22 cellular contexts compared by ENCODE assay signal in genomic region chr22:29661355-29661754, GRCh38. TPM values are rescaled to one million over a fixed set of nuclear protein-coding genes. Genes with fewer than 3 reads are reported as not detected.
DNase-seq lines count a peak whose midpoint lies in the region; ATAC-seq, FAIRE-seq and TF ChIP-seq lines count a peak whose summit lies in the region.
"Had no signal": no experiment of that assay in that cellular context is flagged by ENCODE, and none has a peak within 500 bp of the region (broad histone marks: within the 10 kb centered on the region; RNA-seq: fewer than 3 reads in every experiment).

No MANE protein-coding gene starts in this region.

- no peaks in the 10 kb centered on the region for H3K27me3 Mint-ChIP-seq in astrocyte (ENCODE audit: low read depth, unreplicated experiment)

- H3K9me3 Mint-ChIP-seq in astrocyte (ENCODE audit: unreplicated experiment): no peaks in the 10 kb centered on the region

- H3K36me3 ChIP-seq in astrocyte (ENCODE audit: insufficient read depth, low read length) (peaks cover 52% of the 10 kb centered on the region), pancreas (peaks cover 0 to 32% (median 16%) of the 10 kb centered on the region in 3 donors)
- H3K36me3 ChIP-seq: uterus had no signal

- no peak overlapping the region for H3K27ac Mint-ChIP-seq in astrocyte (ENCODE audit: unreplicated experiment)

- FAIRE-seq in astrocyte (lab: Jason Lieb, UNC) (no peak), pancreas (lab: Jason Lieb, UNC) (no peak)

- no peak overlapping the region for H3K9ac ChIP-seq in astrocyte (ENCODE audit: low read length)

- peaks cover 14% of the 10 kb centered on the region for H3K36me3 Mint-ChIP-seq in astrocyte (ENCODE audit: low read depth, unreplicated experiment)

- H3K27me3 ChIP-seq in astrocyte (ENCODE audit: insufficient read depth, low read length) (no peaks in the 10 kb centered on the region), pancreas (no peaks in the 10 kb centered on the region)
- H3K27me3 ChIP-seq: right atrium auricular region, stomach, uterus had no signal

- H3K27ac ChIP-seq in astrocyte (ENCODE audit: low read depth, low read length) (peak overlapping the region; percentile 36), pancreas (no peak overlapping the region)
- H3K27ac ChIP-seq: right atrium auricular region, stomach, uterus had no signal

- H3K4me1 ChIP-seq in astrocyte (ENCODE audit: insufficient read depth, low read length) (peaks cover 16% of the 10 kb centered on the region), pancreas (no peaks in the 10 kb centered on the region)
- H3K4me1 ChIP-seq: right atrium auricular region, uterus had no signal

- no peak overlapping the region for H3K4me3 ChIP-seq in astrocyte (ENCODE audit: insufficient read depth, low read depth, low read length)
- H3K4me3 ChIP-seq in fibroblast of mammary gland (ENCODE audit: control insufficient read depth, low read depth, low read length): no peak overlapping the region
- H3K4me3 ChIP-seq in pancreas: no peak overlapping the region
- H3K4me3 ChIP-seq: right atrium auricular region, stomach, uterus had no signal

- intact Hi-C loops in pancreas (cut with DNase I): no loop called here

- H2AFZ ChIP-seq in astrocyte (ENCODE audit: low read depth, low read length): no peak overlapping the region

- no peaks in the 10 kb centered on the region for H3K9me3 ChIP-seq in astrocyte (ENCODE audit: insufficient read depth, low read depth, low read length)
- H3K9me3 ChIP-seq in pancreas: no peaks in the 10 kb centered on the region
- H3K9me3 ChIP-seq: right atrium auricular region, stomach, uterus had no signal

- TF ChIP-seq CTCF in astrocyte (IDR thresholded peaks at IDR 0.05; ENCODE audit: insufficient read depth, low read depth, low read length) (no peak), fibroblast of mammary gland (conservative IDR thresholded peaks at IDR 0.05; ENCODE audit: control insufficient read depth, insufficient read depth, low read depth, low read length) (no peak), pancreas (IDR thresholded peaks at IDR 0.05) (no peak)

- H3K4me2 ChIP-seq in astrocyte (ENCODE audit: low read length): peak overlapping the region; percentile 19

- H4K20me1 ChIP-seq in astrocyte (ENCODE audit: insufficient read depth, low read length): peaks cover 21% of the 10 kb centered on the region

- no peak overlapping the region for H3K4me3 Mint-ChIP-seq in astrocyte (ENCODE audit: unreplicated experiment)

- 87 to 89% methylated on average over 2 of the region's 2 CpGs for WGBS in pancreas, 2 donors

- H3K4me1 Mint-ChIP-seq in astrocyte (ENCODE audit: low read depth, unreplicated experiment): peaks cover 17% of the 10 kb centered on the region

- DNase-seq in EH (ENCODE audit: low read depth) (peak; percentile 35), astrocyte (ENCODE audit: low read depth) (peak; percentile 24), fibroblast of mammary gland (ENCODE audit: low read depth) (peak; percentile 77), pulmonary artery endothelial cell (ENCODE audit: low read depth, low spot score) (peak; percentile 5), NCI-H748 treated with DMSO at 0.1 percent for 48 hours (lab: John Stamatoyannopoulos, UW) (no peak), pancreas (no peak)
- DNase-seq: activated effector memory CD4-positive, alpha-beta T cell treated with Interleukin-2 at 50 U/mL for 16 hours; AML-193; amniotic stem cell; Calu3; cerebellar nuclear complex; H7; NCI-H1105 treated with DMSO at 0.1 percent for 48 hours; NCI-H69; stomach; T1000; uterus had no signal

- H3K79me2 ChIP-seq in astrocyte (ENCODE audit: insufficient read depth, low read length): no peaks in the 10 kb centered on the region

- ATAC-seq in HG03460 (IDR thresholded peaks at IDR 0.05; ENCODE audit: unreplicated experiment): no peak
- ATAC-seq in pancreas: no peak
- ATAC-seq in HG02678 (IDR thresholded peaks at IDR 0.05; ENCODE audit: unreplicated experiment): no peak
- ATAC-seq: activated CD4-positive, CD25-positive, alpha-beta regulatory T cell treated with anti-CD3 and anti-CD28 coated beads, Interleukin-2, amount 50 U/mL, for 24 hours had no signal

RNA-seq across cellular contexts. Expression of gene NF2, which starts 57.9 kb away (rescaled TPM):
- total RNA-seq in astrocyte (84.8 and 93.4 TPM in 2 replicates), pulmonary artery endothelial cell (94.1 and 127 TPM in 2 replicates), pancreas (10 to 100 TPM; 14.7 to 33.7 (median 23.2) TPM)
- polyA plus RNA-seq in pancreas: 1 to 10 TPM; 6.5 to 7.5 TPM

RNA-seq across cellular contexts. Expression of gene CABP7, which starts 58.4 kb away (rescaled TPM):
- total RNA-seq in astrocyte (0.12 TPM in 1 of 2 replicates, not detected in the other), pulmonary artery endothelial cell (not detected in 2 replicates), pancreas (1 to 10 TPM in 4 of 6 donors, under 1 TPM in 2; 0.56 to 3.6 (median 1.5) TPM)
- polyA plus RNA-seq in pancreas: 10 to 100 TPM in 1 of 2 donors, 1 to 10 TPM in 1; 4.6 to 17.9 TPM
- total RNA-seq: Calu3, H7, kidney epithelial cell, right atrium auricular region, stomach had no signal

Comparison
In these comparisons a context has a peak if more than half of its experiments do, and no peak if none do; other contexts are left out.
1. DNase-seq: peak in EH (single experiment), astrocyte (single experiment), fibroblast of mammary gland (single experiment) and pulmonary artery endothelial cell (single experiment); none in NCI-H748 treated with DMSO at 0.1 percent for 48 hours (single experiment) and pancreas (0 of 6).